8 cellular contexts compared by ENCODE assay signal in the genomic region with DNA sequence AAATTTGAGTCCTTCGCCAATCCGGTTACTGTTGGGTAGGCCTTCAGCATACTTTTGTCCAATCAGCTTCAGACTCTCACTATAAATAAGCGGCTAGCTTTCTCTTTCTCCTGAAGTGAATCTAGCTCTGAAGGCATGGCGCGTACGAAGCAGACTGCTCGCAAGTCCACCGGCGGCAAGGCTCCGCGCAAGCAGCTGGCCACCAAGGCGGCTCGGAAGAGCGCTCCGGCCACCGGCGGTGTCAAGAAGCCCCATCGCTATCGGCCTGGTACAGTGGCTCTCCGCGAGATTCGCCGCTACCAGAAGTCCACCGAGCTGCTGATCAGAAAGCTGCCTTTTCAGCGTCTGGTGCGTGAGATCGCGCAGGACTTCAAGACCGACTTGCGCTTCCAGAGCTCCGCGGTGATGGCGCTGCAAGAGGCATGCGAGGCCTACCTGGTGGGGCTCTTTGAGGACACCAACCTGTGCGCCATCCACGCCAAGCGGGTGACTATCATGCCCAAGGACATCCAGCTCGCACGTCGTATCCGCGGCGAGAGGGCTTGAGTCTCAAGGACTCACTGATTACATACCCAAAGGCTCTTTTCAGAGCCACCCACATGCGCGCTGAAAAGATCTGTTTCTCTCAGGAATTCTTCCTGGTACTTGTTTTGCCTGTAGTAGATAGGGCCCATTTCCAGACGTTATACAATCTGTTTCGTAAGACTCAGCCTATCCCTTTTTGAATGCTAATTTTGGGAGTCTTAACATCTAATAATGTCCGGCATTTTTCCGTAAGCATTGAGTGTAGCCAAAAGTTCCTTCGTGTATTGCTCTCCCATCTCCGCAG.
A peak's percentile ranks its signal among the peaks of the same experiment; 100 is the strongest.
DNase-seq lines count a peak whose midpoint lies in the region; ATAC-seq and TF ChIP-seq lines count a peak whose summit lies in the region.

No MANE protein-coding gene starts in this region.

- H3K27me3 Mint-ChIP-seq in activated CD8-positive, alpha-beta T cell treated with anti-CD3 and anti-CD28 coated beads, Interleukin-2, amount 10 ng/mL, durations not matched to agents 7 days and 5 days (ENCODE audit: low read depth) = peaks cover 2% of the 10 kb centered on the region
- no peaks in the 10 kb centered on the region for H3K27me3 Mint-ChIP-seq in effector memory CD8-positive, alpha-beta T cell

- H3K36me3 Mint-ChIP-seq in activated CD8-positive, alpha-beta T cell treated with anti-CD3 and anti-CD28 coated beads, Interleukin-2, amount 10 ng/mL, durations not matched to agents 7 days and 5 days (ENCODE audit: low read depth) = peaks cover 34% of the 10 kb centered on the region
- H3K36me3 Mint-ChIP-seq in effector memory CD8-positive, alpha-beta T cell (ENCODE audit: insufficient read depth) = peaks cover 56% of the 10 kb centered on the region

- H3K27ac Mint-ChIP-seq in activated CD8-positive, alpha-beta T cell treated with anti-CD3 and anti-CD28 coated beads, Interleukin-2, amount 10 ng/mL, durations not matched to agents 7 days and 5 days = peak overlapping the region; percentile 98
- H3K27ac Mint-ChIP-seq in effector memory CD8-positive, alpha-beta T cell = peak overlapping the region; percentile 98

- peak overlapping the region; percentile 95 for H3K4me3 Mint-ChIP-seq in activated CD8-positive, alpha-beta T cell treated with anti-CD3 and anti-CD28 coated beads, Interleukin-2, amount 10 ng/mL, durations not matched to agents 7 days and 5 days
- H3K4me3 Mint-ChIP-seq in effector memory CD8-positive, alpha-beta T cell = peak overlapping the region; percentile 88 to 90

- H3K4me1 Mint-ChIP-seq in activated CD8-positive, alpha-beta T cell treated with anti-CD3 and anti-CD28 coated beads, Interleukin-2, amount 10 ng/mL, durations not matched to agents 7 days and 5 days (ENCODE audit: low read depth) = peaks cover 66% of the 10 kb centered on the region
- H3K4me1 Mint-ChIP-seq in effector memory CD8-positive, alpha-beta T cell (ENCODE audit: low read depth in 2 of 2) = peaks cover 42 to 44% of the 10 kb centered on the region in 2 donors

- POLR2A ChIA-PET in activated CD8-positive, alpha-beta T cell treated with anti-CD3 and anti-CD28 coated beads, Interleukin-2, amount 10 ng/mL, durations not matched to agents 7 days and 5 days (lab: Charles Lee) = interaction anchor here (0.6 to 11.2 kb wide), 45 partner anchors 9 to 1785 kb away, joined by 3 to 1287 read pairs (median 9); a partner anchor contains a TSS

- no peak; the same call in none of the 2 replicates for TF ChIP-seq CTCF in C4-2B (conservative IDR thresholded peaks at IDR 0.05)

- DNase-seq in NCI-H82 treated with DMSO at 0.1 percent for 48 hours (lab: John Stamatoyannopoulos, UW; ENCODE audit: unreplicated experiment) (peak; percentile 95), medulla oblongata (ENCODE audit: extremely low spot score) (peak; percentile 87)
- peak; percentile 89 for DNase-seq in activated CD8-positive, alpha-beta T cell treated with anti-CD3 and anti-CD28 coated beads, Interleukin-2, amount 10 ng/mL, durations not matched to agents 7 days and 5 days
- peak; percentile 68 to 82 (median 68) for DNase-seq in effector memory CD8-positive, alpha-beta T cell
- DNase-seq in stimulated activated CD8-positive, alpha-beta memory T cell treated with anti-CD3 and anti-CD28 coated beads, Interleukin-15, amount 100 ng/mL, for 1 hour (ENCODE audit: low read depth) = peak; percentile 44

- peak overlapping the region; percentile 98 for H3K27ac ChIP-seq in C4-2B

- no peaks in the 10 kb centered on the region for H3K9me3 Mint-ChIP-seq in activated CD8-positive, alpha-beta T cell treated with anti-CD3 and anti-CD28 coated beads, Interleukin-2, amount 10 ng/mL, durations not matched to agents 7 days and 5 days (ENCODE audit: insufficient read depth)
- H3K9me3 Mint-ChIP-seq in effector memory CD8-positive, alpha-beta T cell = no peaks in the 10 kb centered on the region

- ATAC-seq in GM19351 (IDR thresholded peaks at IDR 0.05; ENCODE audit: unreplicated experiment) (peak; percentile 26), HG03565 (IDR thresholded peaks at IDR 0.05; ENCODE audit: unreplicated experiment) (peak; percentile 27)
- ATAC-seq in activated CD8-positive, alpha-beta T cell treated with anti-CD3 and anti-CD28 coated beads, Interleukin-2, amount 10 ng/mL, durations not matched to agents 7 days and 5 days = peak; percentile 32
- ATAC-seq in effector memory CD8-positive, alpha-beta T cell (replicated peaks) = peak; percentile 60

- CTCF ChIA-PET in activated CD8-positive, alpha-beta T cell treated with anti-CD3 and anti-CD28 coated beads, Interleukin-2, amount 10 ng/mL, durations not matched to agents 7 days and 5 days (lab: Charles Lee) = interaction anchor here (0.9 to 5.3 kb wide), 10 partner anchors 9 to 663 kb away, joined by 3 to 64 read pairs (median 5); a partner anchor contains a TSS

Comparison
In these comparisons a context has a peak if more than half of its experiments do, and no peak if none do; other contexts are left out.
1. Peak in every context shown above with its lines: DNase-seq, ATAC-seq and H3K27ac ChIP-seq.
2. DNase-seq: peak in every context shown above with its lines; median percentile 95 in NCI-H82 treated with DMSO at 0.1 percent for 48 hours; 89 in activated CD8-positive, alpha-beta T cell treated with anti-CD3 and anti-CD28 coated beads, Interleukin-2, amount 10 ng/mL, durations not matched to agents 7 days and 5 days; 87 in medulla oblongata; 68 in effector memory CD8-positive, alpha-beta T cell; 44 in stimulated activated CD8-positive, alpha-beta memory T cell treated with anti-CD3 and anti-CD28 coated beads, Interleukin-15, amount 100 ng/mL, for 1 hour.